1 cellular context compared by ENCODE assay signal in the genomic region with DNA sequence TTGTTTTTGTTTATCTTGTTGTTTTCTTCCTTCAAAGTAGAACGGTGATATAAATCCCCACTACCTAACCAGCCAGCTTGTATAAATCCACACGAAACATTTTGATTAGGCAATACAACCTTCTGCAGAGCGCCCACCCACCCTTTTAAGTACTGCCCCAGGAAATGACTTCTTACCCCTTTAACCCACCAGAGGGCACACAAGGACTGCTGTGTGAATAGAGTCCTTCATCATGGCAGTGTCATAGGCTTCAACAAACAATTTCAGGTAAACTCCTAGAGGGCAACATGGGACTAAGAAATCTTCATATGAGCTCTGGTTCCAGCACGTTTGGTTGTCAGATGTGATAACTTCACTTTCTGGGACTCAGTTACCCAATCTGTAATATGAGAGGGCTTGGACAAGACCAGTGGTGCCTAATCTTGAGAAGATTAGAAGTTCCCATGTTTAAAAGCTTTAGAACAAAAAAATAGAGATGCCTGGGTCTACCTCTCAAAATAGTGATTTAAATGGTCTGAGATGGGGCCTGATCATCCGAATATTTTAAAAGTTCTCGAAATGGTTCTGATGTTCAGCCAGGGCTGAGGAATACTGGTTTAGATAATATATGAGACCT.
TF ChIP-seq lines count a peak whose summit lies in the region.

No MANE protein-coding gene starts in this region.

TF ChIP-seq in HepG2, 621 proteins besides CTCF, POLR2A, EP300 and RAD21 (continued from another document):
- TF ChIP-seq SMC3 (IDR thresholded peaks at IDR 0.05; ENCODE audit: low read length) = peak; percentile 78; the same call in 1 of the 2 replicates
- TF ChIP-seq, protein P1, sequence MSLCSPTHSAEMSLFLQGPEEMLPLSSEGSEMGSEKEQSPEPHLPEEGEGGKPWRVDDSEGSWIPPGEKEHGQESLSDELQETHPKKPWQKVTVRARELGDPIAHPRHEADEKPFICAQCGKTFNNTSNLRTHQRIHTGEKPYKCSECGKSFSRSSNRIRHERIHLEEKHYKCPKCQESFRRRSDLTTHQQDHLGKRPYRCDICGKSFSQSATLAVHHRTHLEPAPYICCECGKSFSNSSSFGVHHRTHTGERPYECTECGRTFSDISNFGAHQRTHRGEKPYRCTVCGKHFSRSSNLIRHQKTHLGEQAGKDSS (CRISPR knock-in tag; IDR thresholded peaks at IDR 0.05; ENCODE audit: borderline replicate concordance, low read depth) = no peak
- TF ChIP-seq MYNN (CRISPR knock-in tag; IDR thresholded peaks at IDR 0.05; ENCODE audit: low read depth) = no peak
- 0 out of 2 replicates have a peak, but pooled peaks have one; percentile 6 for TF ChIP-seq FOSL2 (CRISPR knock-in tag; IDR thresholded peaks at IDR 0.05)
- TF ChIP-seq ZNF672 (CRISPR knock-in tag; IDR thresholded peaks at IDR 0.05) = no peak
- no peak for TF ChIP-seq ETV6 (CRISPR knock-in tag; conservative IDR thresholded peaks at IDR 0.05)
- TF ChIP-seq HNRNPUL1 (IDR thresholded peaks at IDR 0.05; ENCODE audit: low read depth, low read length) = no peak
- TF ChIP-seq, protein P2, sequence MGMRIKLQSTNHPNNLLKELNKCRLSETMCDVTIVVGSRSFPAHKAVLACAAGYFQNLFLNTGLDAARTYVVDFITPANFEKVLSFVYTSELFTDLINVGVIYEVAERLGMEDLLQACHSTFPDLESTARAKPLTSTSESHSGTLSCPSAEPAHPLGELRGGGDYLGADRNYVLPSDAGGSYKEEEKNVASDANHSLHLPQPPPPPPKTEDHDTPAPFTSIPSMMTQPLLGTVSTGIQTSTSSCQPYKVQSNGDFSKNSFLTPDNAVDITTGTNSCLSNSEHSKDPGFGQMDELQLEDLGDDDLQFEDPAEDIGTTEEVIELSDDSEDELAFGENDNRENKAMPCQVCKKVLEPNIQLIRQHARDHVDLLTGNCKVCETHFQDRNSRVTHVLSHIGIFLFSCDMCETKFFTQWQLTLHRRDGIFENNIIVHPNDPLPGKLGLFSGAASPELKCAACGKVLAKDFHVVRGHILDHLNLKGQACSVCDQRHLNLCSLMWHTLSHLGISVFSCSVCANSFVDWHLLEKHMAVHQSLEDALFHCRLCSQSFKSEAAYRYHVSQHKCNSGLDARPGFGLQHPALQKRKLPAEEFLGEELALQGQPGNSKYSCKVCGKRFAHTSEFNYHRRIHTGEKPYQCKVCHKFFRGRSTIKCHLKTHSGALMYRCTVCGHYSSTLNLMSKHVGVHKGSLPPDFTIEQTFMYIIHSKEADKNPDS (CRISPR knock-in tag; IDR thresholded peaks at IDR 0.05) = no peak
- no peak for TF ChIP-seq ZIK1 (CRISPR knock-in tag; IDR thresholded peaks at IDR 0.05; ENCODE audit: borderline replicate concordance, low read depth)
- TF ChIP-seq, protein P3, sequence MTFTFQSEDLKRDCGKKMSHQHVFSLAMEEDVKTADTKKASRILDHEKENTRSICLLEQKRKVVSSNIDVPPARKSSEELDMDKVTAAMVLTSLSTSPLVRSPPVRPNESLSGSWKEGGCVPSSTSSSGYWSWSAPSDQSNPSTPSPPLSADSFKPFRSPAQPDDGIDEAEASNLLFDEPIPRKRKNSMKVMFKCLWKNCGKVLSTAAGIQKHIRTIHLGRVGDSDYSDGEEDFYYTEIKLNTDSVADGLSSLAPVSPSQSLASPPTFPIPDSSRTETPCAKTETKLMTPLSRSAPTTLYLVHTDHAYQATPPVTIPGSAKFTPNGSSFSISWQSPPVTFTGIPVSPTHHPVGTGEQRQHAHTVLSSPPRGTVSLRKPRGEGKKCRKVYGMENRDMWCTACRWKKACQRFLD (CRISPR knock-in tag; IDR thresholded peaks at IDR 0.05; ENCODE audit: borderline replicate concordance) = no peak
- TF ChIP-seq ZNF788 (CRISPR knock-in tag; IDR thresholded peaks at IDR 0.05; ENCODE audit: borderline replicate concordance) = no peak
- TF ChIP-seq, protein P4, sequence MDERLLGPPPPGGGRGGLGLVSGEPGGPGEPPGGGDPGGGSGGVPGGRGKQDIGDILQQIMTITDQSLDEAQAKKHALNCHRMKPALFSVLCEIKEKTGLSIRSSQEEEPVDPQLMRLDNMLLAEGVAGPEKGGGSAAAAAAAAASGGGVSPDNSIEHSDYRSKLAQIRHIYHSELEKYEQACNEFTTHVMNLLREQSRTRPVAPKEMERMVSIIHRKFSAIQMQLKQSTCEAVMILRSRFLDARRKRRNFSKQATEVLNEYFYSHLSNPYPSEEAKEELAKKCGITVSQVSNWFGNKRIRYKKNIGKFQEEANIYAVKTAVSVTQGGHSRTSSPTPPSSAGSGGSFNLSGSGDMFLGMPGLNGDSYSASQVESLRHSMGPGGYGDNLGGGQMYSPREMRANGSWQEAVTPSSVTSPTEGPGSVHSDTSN (CRISPR knock-in tag; IDR thresholded peaks at IDR 0.05) = no peak
- no peak for TF ChIP-seq ZNF101 (CRISPR knock-in tag; IDR thresholded peaks at IDR 0.05; ENCODE audit: borderline replicate concordance, low read depth)
- no peak for TF ChIP-seq FOXC1 (CRISPR knock-in tag; IDR thresholded peaks at IDR 0.05; ENCODE audit: borderline replicate concordance)
- TF ChIP-seq CEBPB (IDR thresholded peaks at IDR 0.05; ENCODE audit: borderline replicate concordance, low read depth, low read length) = 0 out of 2 replicates have a peak, but pooled peaks have one; percentile 3
- peak; percentile 69; the same call in 1 of the 2 replicates for TF ChIP-seq MIXL1 (CRISPR knock-in tag; IDR thresholded peaks at IDR 0.05)
- TF ChIP-seq PHF21A (CRISPR knock-in tag; IDR thresholded peaks at IDR 0.05) = no peak
- TF ChIP-seq CBFB (CRISPR knock-in tag; IDR thresholded peaks at IDR 0.05) = no peak
- TF ChIP-seq ZNF205 (CRISPR knock-in tag; IDR thresholded peaks at IDR 0.05) = no peak
TF ChIP-seq in HepG2: peak in this region for 5.
